ENCODE assay signal across 11 cellular contexts in genomic region chr10:51092402-51092801, GRCh38. TPM values are rescaled to one million over a fixed set of nuclear protein-coding genes. Genes with fewer than 3 reads are reported as not detected.
DNase-seq lines count a peak whose midpoint lies in the region; ATAC-seq lines count a peak whose summit lies in the region.
"Had no signal": no experiment of that assay in that cellular context is flagged by ENCODE, and none has a peak within 500 bp of the region (broad histone marks: within the 10 kb centered on the region; RNA-seq: fewer than 3 reads in every experiment).

No MANE protein-coding gene starts in this region.

- H3K27ac ChIP-seq in mesenchymal stem cell (ENCODE audit: low read length, poor library complexity, severe bottlenecking) (no peak overlapping the region), SJCRH30 (no peak overlapping the region)
- H3K27ac ChIP-seq: RWPE1 had no signal

- no peak overlapping the region for H3K9ac ChIP-seq in mesenchymal stem cell (ENCODE audit: low read length)

- no peak overlapping the region for H2BK12ac ChIP-seq in mesenchymal stem cell (ENCODE audit: low read length in 2 of 2)

- no peak overlapping the region for H3K4ac ChIP-seq in mesenchymal stem cell (ENCODE audit: low read depth in 1 of 2, low read length in 2 of 2)

- H3K23ac ChIP-seq in mesenchymal stem cell (ENCODE audit: low read length in 2 of 2) = no peak overlapping the region

- DNase-seq in M059J (ENCODE audit: low read depth) (peak; percentile 44), cerebellar cortex (ENCODE audit: low spot score) (peak; percentile 25), left colon (peak; percentile 55 to 70), superior temporal gyrus (ENCODE audit: extremely low spot score) (peak; percentile 73), mesenchymal stem cell (no peak), SJCRH30 (no peak)
- DNase-seq in activated T-cell treated with anti-CD3 and anti-CD28 coated beads, Interleukin-2, amount 50 U/mL, for 4 hours = no peak
- no peak for DNase-seq in stimulated activated naive CD8-positive, alpha-beta T cell treated with anti-CD3 and anti-CD28 coated beads, Interleukin-15, amount 100 ng/mL, for 72 hours
- DNase-seq: activated effector memory CD4-positive, alpha-beta T cell treated with anti-CD3 and anti-CD28 coated beads, Interleukin-2, amount 50 U/mL, for 16 hours had no signal

- H3K27ac Mint-ChIP-seq in stimulated activated naive CD8-positive, alpha-beta T cell treated with anti-CD3 and anti-CD28 coated beads, Interleukin-15, amount 100 ng/mL, for 72 hours = no peak overlapping the region

- no peak overlapping the region for H4K8ac ChIP-seq in mesenchymal stem cell (ENCODE audit: low read length)

- H3K27me3 ChIP-seq in mesenchymal stem cell (ENCODE audit: control insufficient read depth in 1 of 2, insufficient read depth in 1 of 2, low read length in 2 of 2) (no peaks in the 10 kb centered on the region), SJCRH30 (no peaks in the 10 kb centered on the region)

- no peak overlapping the region for H3K4me3 ChIP-seq in mesenchymal stem cell (ENCODE audit: insufficient read depth in 1 of 2, low read depth in 1 of 2, low read length in 2 of 2)
- H3K4me3 ChIP-seq in SJCRH30 = no peak overlapping the region
- H3K4me3 ChIP-seq: GM12878 had no signal

- H3K4me1 ChIP-seq in mesenchymal stem cell (ENCODE audit: control insufficient read depth, insufficient read depth, low read depth, low read length) (no peaks in the 10 kb centered on the region), SJCRH30 (no peaks in the 10 kb centered on the region)

- WGBS in mesenchymal stem cell = 98% methylated on average over 2 of the region's 2 CpGs

- no peak overlapping the region for H2AK5ac ChIP-seq in mesenchymal stem cell (ENCODE audit: low read length, severe bottlenecking)

- intact Hi-C loops in left colon (cut with DNase I, micrococcal nuclease) = no loop called here

- no peak overlapping the region for H3K14ac ChIP-seq in mesenchymal stem cell (ENCODE audit: low read length in 2 of 2)

- no peak overlapping the region for H3K18ac ChIP-seq in mesenchymal stem cell (ENCODE audit: low read depth in 1 of 2, low read length in 2 of 2)

- no peak overlapping the region for H2BK5ac ChIP-seq in mesenchymal stem cell (ENCODE audit: low read depth, low read length, poor library complexity, severe bottlenecking)

- H4K91ac ChIP-seq in mesenchymal stem cell (ENCODE audit: low read length) = no peak overlapping the region

- no peak overlapping the region for H2BK15ac ChIP-seq in mesenchymal stem cell (ENCODE audit: low read depth, poor library complexity, severe bottlenecking)

- H3K9me3 ChIP-seq in mesenchymal stem cell (ENCODE audit: control insufficient read depth, low read length) (no peaks in the 10 kb centered on the region), SJCRH30 (replicated peaks) (no peaks in the 10 kb centered on the region)

- ATAC-seq in left colon = no peak
- ATAC-seq in activated T-cell treated with anti-CD3 and anti-CD28 coated beads, Interleukin-2, amount 50 U/mL, for 4 hours = no peak
- no peak for ATAC-seq in stimulated activated naive CD8-positive, alpha-beta T cell treated with anti-CD3 and anti-CD28 coated beads, Interleukin-15, amount 100 ng/mL, for 72 hours
- ATAC-seq: GM12878 had no signal

- H3K4me2 ChIP-seq in mesenchymal stem cell (ENCODE audit: low read length, poor library complexity, severe bottlenecking) = no peak overlapping the region

- no peak overlapping the region for H2AFZ ChIP-seq in mesenchymal stem cell (ENCODE audit: low read depth, low read length)

- no peaks in the 10 kb centered on the region for H3K36me3 ChIP-seq in mesenchymal stem cell (ENCODE audit: control insufficient read depth in 1 of 2, insufficient read depth in 2 of 2, low read depth in 1 of 2, low read length in 2 of 2)
- no peaks in the 10 kb centered on the region for H3K36me3 ChIP-seq in SJCRH30

- no peaks in the 10 kb centered on the region for H3K4me1 Mint-ChIP-seq in activated T-cell treated with anti-CD3 and anti-CD28 coated beads, Interleukin-2, amount 50 U/mL, for 4 hours (ENCODE audit: low read depth)
- H3K4me1 Mint-ChIP-seq in stimulated activated naive CD8-positive, alpha-beta T cell treated with anti-CD3 and anti-CD28 coated beads, Interleukin-15, amount 100 ng/mL, for 72 hours = no peaks in the 10 kb centered on the region

- H3K9me3 Mint-ChIP-seq in activated T-cell treated with anti-CD3 and anti-CD28 coated beads, Interleukin-2, amount 50 U/mL, for 4 hours = no peaks in the 10 kb centered on the region
- no peaks in the 10 kb centered on the region for H3K9me3 Mint-ChIP-seq in stimulated activated naive CD8-positive, alpha-beta T cell treated with anti-CD3 and anti-CD28 coated beads, Interleukin-15, amount 100 ng/mL, for 72 hours

- no peaks in the 10 kb centered on the region for H3K27me3 Mint-ChIP-seq in activated T-cell treated with anti-CD3 and anti-CD28 coated beads, Interleukin-2, amount 50 U/mL, for 4 hours (ENCODE audit: low read depth)
- H3K27me3 Mint-ChIP-seq in stimulated activated naive CD8-positive, alpha-beta T cell treated with anti-CD3 and anti-CD28 coated beads, Interleukin-15, amount 100 ng/mL, for 72 hours = no peaks in the 10 kb centered on the region

- H2BK120ac ChIP-seq in mesenchymal stem cell (ENCODE audit: low read depth, low read length) = no peak overlapping the region

- no peak overlapping the region for H3K4me3 Mint-ChIP-seq in activated T-cell treated with anti-CD3 and anti-CD28 coated beads, Interleukin-2, amount 50 U/mL, for 4 hours
- H3K4me3 Mint-ChIP-seq in stimulated activated naive CD8-positive, alpha-beta T cell treated with anti-CD3 and anti-CD28 coated beads, Interleukin-15, amount 100 ng/mL, for 72 hours = no peak overlapping the region

- no peaks in the 10 kb centered on the region for H3K79me1 ChIP-seq in mesenchymal stem cell (replicated peaks; ENCODE audit: low read length, poor library complexity, severe bottlenecking)

- no peaks in the 10 kb centered on the region for H3K36me3 Mint-ChIP-seq in activated T-cell treated with anti-CD3 and anti-CD28 coated beads, Interleukin-2, amount 50 U/mL, for 4 hours (ENCODE audit: insufficient read depth)

RNA-seq across cellular contexts. Expression of gene PRKG1, which starts 18.1 kb away (rescaled TPM):
- total RNA-seq in M059J (2014; rRNA removed; shearing (Covaris generic)) = 1.7 and 2.2 TPM in 2 replicates
- total RNA-seq in left colon = 10 to 100 TPM; 17.2 TPM
- total RNA-seq in activated T-cell treated with anti-CD3 and anti-CD28 coated beads, Interleukin-2, amount 50 U/mL, for 4 hours = under 1 TPM in 1 of 3 donors, not detected in 2; 0.08 TPM
- 9.8 TPM for polyA plus RNA-seq in mesenchymal stem cell (2013, experiment 1 of 2)
- polyA plus RNA-seq in mesenchymal stem cell (2013, experiment 2 of 2) = 10.0 TPM
- 2.6 and 3.0 TPM in 2 replicates for total RNA-seq in SJCRH30 (2014; rRNA removed; shearing (Covaris generic))

Comparison
In these comparisons a context has a peak if more than half of its experiments do, and no peak if none do; other contexts are left out.
1. DNase-seq: peak in M059J (single experiment), cerebellar cortex (single experiment), left colon (2 of 2) and superior temporal gyrus (single experiment); none in activated T-cell treated with anti-CD3 and anti-CD28 coated beads, Interleukin-2, amount 50 U/mL, for 4 hours (single experiment), stimulated activated naive CD8-positive, alpha-beta T cell treated with anti-CD3 and anti-CD28 coated beads, Interleukin-15, amount 100 ng/mL, for 72 hours (0 of 2), mesenchymal stem cell (single experiment) and SJCRH30 (0 of 2).